Comparison of ENCODE assay signal across 27 cellular contexts in genomic region chr7:91473619-91474018, GRCh38.
"Had no signal": no experiment of that assay in that cellular context is flagged by ENCODE, and none has a peak within 500 bp of the region (broad histone marks: within the 10 kb centered on the region; RNA-seq: fewer than 3 reads in every experiment).

No MANE protein-coding gene starts in this region.

- H3K27me3 ChIP-seq: stomach, suprapubic skin, testis, thyroid gland, tibial artery, tibial nerve, transverse colon, upper lobe of left lung, upper lobe of right lung, uterus, vagina had no signal

- H3K9me3 ChIP-seq: testis, thyroid gland, upper lobe of right lung, vagina had no signal

- H3K4me1 ChIP-seq: stomach, suprapubic skin, testis, transverse colon, upper lobe of left lung, upper lobe of right lung, uterus, vagina had no signal

- H3K4me3 ChIP-seq: stomach, suprapubic skin, testis, thoracic aorta, thyroid gland, tibial artery, tibial nerve, transverse colon, upper lobe of left lung, upper lobe of right lung, uterus, vagina had no signal

- ATAC-seq: stimulated activated effector memory CD8-positive, alpha-beta T cell treated with anti-CD3 and anti-CD28 coated beads, Interleukin-12 subunit alpha, Interleukin-12 subunit beta, amount 100 ng/mL, for 72 hours; stimulated activated memory B cell treated with anti-CD40 and anti-IgM and Interleukin-4, amounts not matched to agents 10 μg/mL and 1 μg/mL and 100 μg/mL, for 72 hours; stimulated activated naive B cell treated with anti-CD40 and anti-IgM and Interleukin-4, amounts not matched to agents 10 μg/mL and 1 μg/mL and 100 μg/mL, for 72 hours; stimulated activated naive CD8-positive, alpha-beta T cell treated with anti-CD3 and anti-CD28 coated beads, Interleukin-15, amount 100 ng/mL, for 72 hours; stimulated activated naive CD8-positive, alpha-beta T cell treated with anti-CD3 and anti-CD28 coated beads, Interleukin-15, Interleukin-2, amounts not matched to agents 100 U/mL and 50 U/mL, for 24 hours; upper lobe of right lung had no signal

- DNase-seq: stimulated activated CD4-positive, alpha-beta T cell treated with anti-CD3 and anti-CD28 coated beads, Interleukin-2, amount 100 ng/mL, for 48 hours; stimulated activated CD4-positive, alpha-beta T cell treated with anti-CD3 and anti-CD28 coated beads, Interleukin-4, amount 100 ng/mL, for 1 hour; stimulated activated CD4-positive, alpha-beta T cell treated with anti-CD3 and anti-CD28 coated beads, Interleukin-4, amount 100 ng/mL, for 24 hours; stimulated activated CD4-positive, alpha-beta T cell treated with anti-CD3 and anti-CD28 coated beads, Interleukin-4, amount 100 ng/mL, for 4 hours; stimulated activated CD8-positive, alpha-beta memory T cell treated with anti-CD3 and anti-CD28 coated beads, Interleukin-4, amount 100 ng/mL, for 48 hours; stimulated activated naive B cell treated with anti-CD40 and anti-IgM and Interleukin-4, amounts not matched to agents 10 μg/mL and 1 μg/mL and 100 μg/mL, for 72 hours; stimulated activated naive CD4-positive, alpha-beta T cell; stimulated activated naive CD4-positive, alpha-beta T cell treated with Interleukin-2 at 50 U/mL for 16 hours; stimulated activated naive CD8-positive, alpha-beta T cell treated with anti-CD3 and anti-CD28 coated beads, Interleukin-15, amount 100 ng/mL, for 72 hours; stimulated activated naive CD8-positive, alpha-beta T cell treated with anti-CD3 and anti-CD28 coated beads, Interleukin-15, Interleukin-2, amounts not matched to agents 100 U/mL and 50 U/mL, for 24 hours; stomach; substantia nigra; testis; thyroid gland; tibial artery; transverse colon; trophoblast cell; upper lobe of left lung; upper lobe of right lung; uterus had no signal

- FAIRE-seq: urothelium cell line had no signal

- H3K36me3 ChIP-seq: stomach, suprapubic skin, thoracic aorta, thyroid gland, tibial artery, tibial nerve, transverse colon, upper lobe of left lung, upper lobe of right lung, uterus, vagina had no signal

- H3K27ac ChIP-seq: stomach, suprapubic skin, testis, thoracic aorta, thyroid gland, tibial artery, tibial nerve, transverse colon, upper lobe of left lung, upper lobe of right lung, uterus, vagina had no signal
